1 cellular context compared by ENCODE assay signal in the genomic region with DNA sequence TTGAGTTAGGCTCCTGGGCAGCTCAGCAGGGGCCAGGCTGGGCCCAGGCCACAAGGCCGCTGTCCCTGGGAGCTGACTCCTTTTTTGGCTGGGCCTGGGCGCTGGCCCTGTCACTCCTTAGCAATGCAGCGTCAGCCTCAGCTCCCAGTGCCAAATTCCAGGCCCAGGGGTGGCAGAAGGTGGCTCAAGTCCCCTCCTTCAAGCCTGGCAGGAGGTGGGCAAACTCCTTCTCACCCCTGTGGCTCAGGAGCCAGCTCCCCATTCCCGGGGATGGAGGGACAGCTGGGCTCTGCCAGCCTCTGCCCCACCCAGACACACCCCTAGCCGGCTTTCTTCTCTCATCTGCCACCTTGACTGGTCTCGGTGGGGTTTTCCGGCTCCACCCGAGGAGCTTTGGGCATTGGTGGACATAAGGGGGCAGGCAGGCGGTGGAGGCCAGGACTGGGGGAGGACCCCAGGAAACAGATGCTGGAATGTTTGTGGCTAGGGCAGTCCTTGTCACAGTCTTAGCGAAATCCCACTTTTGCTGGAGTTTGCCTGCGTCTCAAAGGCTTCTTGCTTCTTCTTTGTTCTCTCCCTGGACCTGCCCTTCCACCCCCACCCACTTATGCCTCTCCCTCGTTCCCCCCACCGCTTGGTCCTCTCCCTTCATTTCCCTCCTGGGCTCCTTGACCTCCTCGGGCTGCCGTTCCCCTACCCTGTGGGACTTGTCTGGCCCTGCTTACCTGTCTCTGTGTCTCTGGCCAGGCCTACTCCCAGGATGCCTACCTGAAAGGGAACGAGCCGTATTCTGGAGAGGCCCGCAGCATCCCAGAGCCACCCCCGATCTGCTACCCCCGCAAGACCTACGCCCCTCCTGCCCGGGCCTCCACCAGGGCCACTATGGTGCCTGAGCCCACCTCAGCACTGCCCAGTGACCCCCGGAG.
A peak's percentile ranks its signal among the peaks of the same experiment; 100 is the strongest.
TF ChIP-seq lines count a peak whose summit lies in the region.

No MANE protein-coding gene starts in this region.

TF ChIP-seq in HCT116, 20 proteins besides CTCF, POLR2A, EP300 and RAD21 (continued from another document):
- TF ChIP-seq, protein P1, sequence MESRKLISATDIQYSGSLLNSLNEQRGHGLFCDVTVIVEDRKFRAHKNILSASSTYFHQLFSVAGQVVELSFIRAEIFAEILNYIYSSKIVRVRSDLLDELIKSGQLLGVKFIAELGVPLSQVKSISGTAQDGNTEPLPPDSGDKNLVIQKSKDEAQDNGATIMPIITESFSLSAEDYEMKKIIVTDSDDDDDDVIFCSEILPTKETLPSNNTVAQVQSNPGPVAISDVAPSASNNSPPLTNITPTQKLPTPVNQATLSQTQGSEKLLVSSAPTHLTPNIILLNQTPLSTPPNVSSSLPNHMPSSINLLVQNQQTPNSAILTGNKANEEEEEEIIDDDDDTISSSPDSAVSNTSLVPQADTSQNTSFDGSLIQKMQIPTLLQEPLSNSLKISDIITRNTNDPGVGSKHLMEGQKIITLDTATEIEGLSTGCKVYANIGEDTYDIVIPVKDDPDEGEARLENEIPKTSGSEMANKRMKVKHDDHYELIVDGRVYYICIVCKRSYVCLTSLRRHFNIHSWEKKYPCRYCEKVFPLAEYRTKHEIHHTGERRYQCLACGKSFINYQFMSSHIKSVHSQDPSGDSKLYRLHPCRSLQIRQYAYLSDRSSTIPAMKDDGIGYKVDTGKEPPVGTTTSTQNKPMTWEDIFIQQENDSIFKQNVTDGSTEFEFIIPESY (IDR thresholded peaks at IDR 0.05; ENCODE audit: extremely low read depth, insufficient replicate concordance, low read length): no peak
- TF ChIP-seq ELF1 (IDR thresholded peaks at IDR 0.05; ENCODE audit: borderline replicate concordance, low read depth) (no peak), TCF7L2 (IDR thresholded peaks at IDR 0.05; ENCODE audit: borderline replicate concordance, extremely low read depth, insufficient read depth, insufficient read length) (peak; percentile 10), POLR2AphosphoS5 (IDR thresholded peaks at IDR 0.05; ENCODE audit: low read depth, low read length) (no peak), FOSL1 (IDR thresholded peaks at IDR 0.05; ENCODE audit: low read depth) (no peak), EGR1 (IDR thresholded peaks at IDR 0.05; ENCODE audit: low read depth) (no peak), SRF (IDR thresholded peaks at IDR 0.05; ENCODE audit: low read depth) (no peak; the same call in 1 of the 2 replicates), SIN3A (IDR thresholded peaks at IDR 0.05; ENCODE audit: low read depth) (no peak), ZNF274 (IDR thresholded peaks at IDR 0.05; ENCODE audit: low read depth, low read length) (no peak), SP1 (IDR thresholded peaks at IDR 0.05; ENCODE audit: low read depth) (no peak), JUND (IDR thresholded peaks at IDR 0.05) (no peak), ZFX (IDR thresholded peaks at IDR 0.05) (0 out of 2 replicates have a peak, but pooled peaks have one; percentile 52), CBX3 (IDR thresholded peaks at IDR 0.05; ENCODE audit: low read depth) (no peak)
- TF ChIP-seq, protein P2, sequence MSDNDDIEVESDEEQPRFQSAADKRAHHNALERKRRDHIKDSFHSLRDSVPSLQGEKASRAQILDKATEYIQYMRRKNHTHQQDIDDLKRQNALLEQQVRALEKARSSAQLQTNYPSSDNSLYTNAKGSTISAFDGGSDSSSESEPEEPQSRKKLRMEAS (IDR thresholded peaks at IDR 0.05): no peak
